ENCODE assay signal across 17 cellular contexts in genomic region chr3:42120866-42121265, GRCh38. TPM values are rescaled to one million over a fixed set of nuclear protein-coding genes. Genes with fewer than 3 reads are reported as not detected.
DNase-seq lines count a peak whose midpoint lies in the region; ATAC-seq, FAIRE-seq and TF ChIP-seq lines count a peak whose summit lies in the region.
"Had no signal": no experiment of that assay in that cellular context is flagged by ENCODE, and none has a peak within 500 bp of the region (broad histone marks: within the 10 kb centered on the region; RNA-seq: fewer than 3 reads in every experiment).

No MANE protein-coding gene starts in this region.

- DNase-seq in COLO668 (lab: John Stamatoyannopoulos, UW; ENCODE audit: unreplicated experiment) (peak; percentile 46), endothelial cell of umbilical vein (ENCODE audit: low read depth, low spot score) (peak; percentile 25), mucosa of descending colon (no peak), activated T-cell treated with anti-CD3 and anti-CD28 coated beads for 4 hours (no peak), A172 (ENCODE audit: low spot score) (no peak), NCI-H748 (lab: John Stamatoyannopoulos, UW; ENCODE audit: unreplicated experiment) (no peak)
- DNase-seq: activated T-cell treated with anti-CD3 and anti-CD28 coated beads, Interleukin-2, amount 50 U/mL, for 48 hours; hippocampal formation; Kasumi-1; left cardiac atrium; NCI-H1417 treated with DMSO at 0.1 percent for 48 hours; Peyer's patch had no signal

- CTCF ChIA-PET in endothelial cell of umbilical vein (lab: Charles Lee) = interaction anchor here (0.7 to 7.5 kb wide), 3 partner anchors 59 to 72 kb away, joined by 3 to 318 read pairs (median 36); no protein-coding TSS in a partner anchor

- H3K27me3 ChIP-seq in OCI-LY1 (ENCODE audit: insufficient read depth, low read length) (no peaks in the 10 kb centered on the region), endothelial cell of umbilical vein (ENCODE audit: control insufficient read depth in 2 of 2, insufficient read depth in 2 of 2, low read length in 2 of 2) (no peaks in the 10 kb centered on the region)
- H3K27me3 ChIP-seq: Peyer's patch had no signal

- peaks cover 56% of the 10 kb centered on the region for H3K4me1 ChIP-seq in OCI-LY1 (ENCODE audit: insufficient read depth, low read length, severe bottlenecking)
- H3K4me1 ChIP-seq in endothelial cell of umbilical vein (ENCODE audit: control insufficient read depth, extremely low read depth, insufficient read depth, low read length) = peaks cover 48% of the 10 kb centered on the region
- H3K4me1 ChIP-seq in mucosa of descending colon (ENCODE audit: low read depth) = peaks cover 10% of the 10 kb centered on the region

- H3K36me3 ChIP-seq in OCI-LY1 (ENCODE audit: insufficient read depth, low read length) (peaks cover 19% of the 10 kb centered on the region), endothelial cell of umbilical vein (ENCODE audit: control insufficient read depth in 2 of 2, extremely low read depth in 1 of 2, insufficient read depth in 2 of 2, low read length in 2 of 2) (no peaks in the 10 kb centered on the region), mucosa of descending colon (ENCODE audit: low read depth) (no peaks in the 10 kb centered on the region)

- no peaks in the 10 kb centered on the region for H4K20me1 ChIP-seq in OCI-LY1 (ENCODE audit: insufficient read depth, low read length)
- H4K20me1 ChIP-seq in endothelial cell of umbilical vein (replicated peaks; ENCODE audit: control insufficient read depth, extremely low read depth, insufficient read depth, low read length) = no peaks in the 10 kb centered on the region

- POLR2A ChIA-PET in endothelial cell of umbilical vein (lab: Charles Lee) = no interaction called here

- TF ChIP-seq CTCF in OCI-LY1 (IDR thresholded peaks at IDR 0.05; ENCODE audit: low read length) (no peak), endothelial cell of umbilical vein (IDR thresholded peaks at IDR 0.05; ENCODE audit: extremely low read depth in 1 of 2, insufficient read depth in 1 of 2, low read depth in 1 of 2, low read length in 2 of 2) (no peak), mucosa of descending colon (IDR thresholded peaks at IDR 0.05) (no peak)

- no peak for FAIRE-seq in endothelial cell of umbilical vein (lab: Jason Lieb, UNC)
- FAIRE-seq: colon, D721Med, TTC549 had no signal

- ATAC-seq in mucosa of descending colon = peak; percentile 45
- ATAC-seq in HG03565 (IDR thresholded peaks at IDR 0.05; ENCODE audit: unreplicated experiment) = no peak
- ATAC-seq: left cardiac atrium had no signal

- no peaks in the 10 kb centered on the region; the same call in 1 of the 2 replicates for H3F3A ChIP-seq in OCI-LY1 (ENCODE audit: insufficient read depth, low read length)

- dilution Hi-C loops in endothelial cell of umbilical vein (cut with MboI; ENCODE audit: extremely low pct_ligation_motif_present, low sequenced_read_pairs) = no loop called here

- H3K79me2 ChIP-seq in OCI-LY1 (ENCODE audit: insufficient read depth, low read length) (peaks cover 13% of the 10 kb centered on the region; the same call in 1 of the 2 replicates), endothelial cell of umbilical vein (ENCODE audit: control insufficient read depth, insufficient read depth, low read length) (peaks cover 19% of the 10 kb centered on the region)

- no peaks in the 10 kb centered on the region for H3K9me1 ChIP-seq in endothelial cell of umbilical vein (replicated peaks; ENCODE audit: control insufficient read depth, extremely low read depth, insufficient read depth, low read length)

- no peak for TF ChIP-seq POLR2A in endothelial cell of umbilical vein (IDR thresholded peaks at IDR 0.05; ENCODE audit: low read depth, low read length)

- H3K9me3 ChIP-seq in OCI-LY1 (ENCODE audit: low read length) (no peaks in the 10 kb centered on the region), endothelial cell of umbilical vein (replicated peaks; ENCODE audit: control insufficient read depth, insufficient read depth, low read length) (no peaks in the 10 kb centered on the region), mucosa of descending colon (no peaks in the 10 kb centered on the region)
- H3K9me3 ChIP-seq: Peyer's patch had no signal

- intact Hi-C loops in endothelial cell of umbilical vein (cut with micrococcal nuclease) (no loop called here), mucosa of descending colon (cut with DNase I, micrococcal nuclease) (no loop called here)

- H3K9me2 ChIP-seq in OCI-LY1 (ENCODE audit: low read depth, low read length) = no peaks in the 10 kb centered on the region

- BruUV-seq in endothelial cell of umbilical vein (replicated peaks; lab: Mats Ljungman, UMichigan) = no TSS peak

- H3K4me3 ChIP-seq in OCI-LY1 (ENCODE audit: low read depth, low read length, poor library complexity, severe bottlenecking) (no peak overlapping the region), endothelial cell of umbilical vein (replicated peaks in 1 of 3; ENCODE audit: insufficient read depth in 1 of 3, low read depth in 1 of 3, low read length in 3 of 3) (no peak overlapping the region), mucosa of descending colon (no peak overlapping the region)
- H3K4me3 ChIP-seq: Peyer's patch had no signal

- no peak overlapping the region; the same call in 1 of the 2 replicates for H3K4me2 ChIP-seq in OCI-LY1 (ENCODE audit: low read length)
- no peak overlapping the region for H3K4me2 ChIP-seq in endothelial cell of umbilical vein (ENCODE audit: insufficient read depth, low read length)

- H3K27ac ChIP-seq in OCI-LY1 (ENCODE audit: low read depth, low read length, poor library complexity, severe bottlenecking) (peak overlapping the region; percentile 38), endothelial cell of umbilical vein (ENCODE audit: insufficient read depth, low read depth, low read length) (peak overlapping the region; percentile 77)
- H3K27ac ChIP-seq: Peyer's patch had no signal

- no peak overlapping the region for H2AFZ ChIP-seq in OCI-LY1 (ENCODE audit: low read length)
- H2AFZ ChIP-seq in endothelial cell of umbilical vein (ENCODE audit: low read depth, low read length) = no peak overlapping the region

- H3K9ac ChIP-seq in OCI-LY1 (ENCODE audit: low read length) (no peak overlapping the region), endothelial cell of umbilical vein (replicated peaks; ENCODE audit: extremely low read depth, insufficient read depth, low read length) (no peak overlapping the region)

TF ChIP-seq in endothelial cell of umbilical vein, 7 proteins besides CTCF, POLR2A, EP300 and RAD21:
- TF ChIP-seq GATA2 (IDR thresholded peaks at IDR 0.05; ENCODE audit: insufficient read depth, insufficient read length, low read depth, low read length) (no peak), MAX (IDR thresholded peaks at IDR 0.05; ENCODE audit: insufficient read depth, insufficient read length) (no peak), MYC (IDR thresholded peaks at IDR 0.05; ENCODE audit: low read depth, low read length) (no peak)

RNA-seq across cellular contexts. Expression of gene TRAK1, which starts 29.7 kb away (rescaled TPM):
- total RNA-seq in endothelial cell of umbilical vein (59.6 and 66.6 TPM in 2 replicates), mucosa of descending colon (100 to 1,000 TPM in 1 of 3 donors, 10 to 100 TPM in 2; 61.8 to 104 (median 83.4) TPM)
- polyA plus RNA-seq in endothelial cell of umbilical vein = 38.5 and 39.6 TPM in 2 replicates
- 34.3 and 37.3 TPM in 2 replicates for polyA plus RNA-seq in endothelial cell of umbilical vein (2011; cell fraction: cytosol; rRNA removed)
- 76.1 and 85.0 TPM in 2 replicates for polyA plus RNA-seq in endothelial cell of umbilical vein (2011; cell fraction: nucleus; rRNA removed)
- polyA plus RNA-seq in endothelial cell of umbilical vein (2012) = 27.4 and 30.8 TPM in 2 replicates
- 62.1 and 74.0 TPM in 2 replicates for polyA minus RNA-seq in endothelial cell of umbilical vein
- 11.1 TPM for polyA minus RNA-seq in endothelial cell of umbilical vein (2011; cell fraction: cytosol; rRNA and poly(A)+ RNA removed)
- polyA minus RNA-seq in endothelial cell of umbilical vein (2011; cell fraction: nucleus; rRNA and poly(A)+ RNA removed) = 73.1 and 82.9 TPM in 2 replicates
- 10.3 and 10.6 TPM in 2 replicates for total RNA-seq in A172 (2014; rRNA removed; shearing (Covaris generic))

Comparison
In these comparisons a context has a peak if more than half of its experiments do, and no peak if none do; other contexts are left out.
1. DNase-seq: peak in COLO668 (single experiment) and endothelial cell of umbilical vein (single experiment); none in mucosa of descending colon (0 of 3), activated T-cell treated with anti-CD3 and anti-CD28 coated beads for 4 hours (single experiment), A172 (single experiment) and NCI-H748 (single experiment).